Comparison of ENCODE assay signal across 13 cellular contexts in genomic region chr3:191139771-191140170, GRCh38. TPM values are rescaled to one million over a fixed set of nuclear protein-coding genes. Genes with fewer than 3 reads are reported as not detected.
A peak's percentile ranks its signal among the peaks of the same experiment; 100 is the strongest.
DNase-seq lines count a peak whose midpoint lies in the region; ATAC-seq, FAIRE-seq and TF ChIP-seq lines count a peak whose summit lies in the region.
"Had no signal": no experiment of that assay in that cellular context is flagged by ENCODE, and none has a peak within 500 bp of the region (broad histone marks: within the 10 kb centered on the region; RNA-seq: fewer than 3 reads in every experiment).

No MANE protein-coding gene starts in this region.

- no peak overlapping the region for H2BK5ac ChIP-seq in mesenchymal stem cell (ENCODE audit: low read depth, low read length, poor library complexity, severe bottlenecking)

- H3K14ac ChIP-seq in mesenchymal stem cell (ENCODE audit: low read length in 2 of 2): no peak overlapping the region

- H3K9me3 Mint-ChIP-seq in T-helper 2 cell treated with Interferon-gamma antibody and Interleukin-4, amounts not matched to agents 5 μg/mL and 100 μg/mL, for 36 hours: no peaks in the 10 kb centered on the region
- H3K9me3 Mint-ChIP-seq in CD4-positive, alpha-beta T cell: peaks cover 3% of the 10 kb centered on the region

- no peak overlapping the region for H3K23ac ChIP-seq in mesenchymal stem cell (ENCODE audit: low read length in 2 of 2)

- no peak overlapping the region for H2AFZ ChIP-seq in mesenchymal stem cell (ENCODE audit: low read depth, low read length)

- no peak overlapping the region for H3K4me3 ChIP-seq in AG09309 (ENCODE audit: control insufficient read depth, low read depth, low read length)
- H3K4me3 ChIP-seq in mesenchymal stem cell (ENCODE audit: insufficient read depth in 1 of 2, low read depth in 1 of 2, low read length in 2 of 2): peak overlapping the region in 1 of 2 experiments; percentile 18

- H3K4me1 Mint-ChIP-seq in T-helper 2 cell treated with Interferon-gamma antibody and Interleukin-4, amounts not matched to agents 5 μg/mL and 100 μg/mL, for 36 hours (ENCODE audit: low read depth): no peaks in the 10 kb centered on the region
- H3K4me1 Mint-ChIP-seq in CD4-positive, alpha-beta T cell (ENCODE audit: low read depth): no peaks in the 10 kb centered on the region
- H3K4me1 Mint-ChIP-seq: naive thymus-derived CD4-positive, alpha-beta T cell had no signal

- no peak overlapping the region for H3K4me3 Mint-ChIP-seq in T-helper 2 cell treated with Interferon-gamma antibody and Interleukin-4, amounts not matched to agents 5 μg/mL and 100 μg/mL, for 36 hours
- H3K4me3 Mint-ChIP-seq in CD4-positive, alpha-beta T cell: no peak overlapping the region
- H3K4me3 Mint-ChIP-seq: naive thymus-derived CD4-positive, alpha-beta T cell; stimulated activated naive B cell treated with anti-CD40 and anti-IgM and Interleukin-4, amounts not matched to agents 10 μg/mL and 1 μg/mL and 100 μg/mL, for 72 hours had no signal

- H3K9ac ChIP-seq in mesenchymal stem cell (ENCODE audit: low read length): no peak overlapping the region

- no peak overlapping the region for H3K27ac ChIP-seq in mesenchymal stem cell (ENCODE audit: low read length, poor library complexity, severe bottlenecking)
- no peak overlapping the region for H3K27ac ChIP-seq in CD4-positive, alpha-beta T cell (ENCODE audit: low read depth, low read length)

- no peaks in the 10 kb centered on the region for H3K9me3 ChIP-seq in mesenchymal stem cell (ENCODE audit: control insufficient read depth, low read length)
- no peaks in the 10 kb centered on the region for H3K9me3 ChIP-seq in CD4-positive, alpha-beta T cell (ENCODE audit: control insufficient read depth, low read length)

- no peak overlapping the region for H2AK5ac ChIP-seq in mesenchymal stem cell (ENCODE audit: low read length, severe bottlenecking)

- no peak overlapping the region for H4K8ac ChIP-seq in mesenchymal stem cell (ENCODE audit: low read length)

- H3K79me1 ChIP-seq in mesenchymal stem cell (replicated peaks; ENCODE audit: low read length, poor library complexity, severe bottlenecking): no peaks in the 10 kb centered on the region

- no peak overlapping the region for H3K27ac Mint-ChIP-seq in T-helper 2 cell treated with Interferon-gamma antibody and Interleukin-4, amounts not matched to agents 5 μg/mL and 100 μg/mL, for 36 hours
- no peak overlapping the region for H3K27ac Mint-ChIP-seq in CD4-positive, alpha-beta T cell
- H3K27ac Mint-ChIP-seq: naive thymus-derived CD4-positive, alpha-beta T cell; stimulated activated naive B cell treated with anti-CD40 and anti-IgM and Interleukin-4, amounts not matched to agents 10 μg/mL and 1 μg/mL and 100 μg/mL, for 72 hours had no signal

- H2BK15ac ChIP-seq in mesenchymal stem cell (ENCODE audit: low read depth, poor library complexity, severe bottlenecking): no peak overlapping the region

- intact Hi-C loops in CD4-positive, alpha-beta T cell (cut with DNase I, micrococcal nuclease): no loop called here

- no peak overlapping the region for H3K18ac ChIP-seq in mesenchymal stem cell (ENCODE audit: low read depth in 1 of 2, low read length in 2 of 2)

- H4K91ac ChIP-seq in mesenchymal stem cell (ENCODE audit: low read length): no peak overlapping the region

- no peaks in the 10 kb centered on the region for H3K27me3 Mint-ChIP-seq in T-helper 2 cell treated with Interferon-gamma antibody and Interleukin-4, amounts not matched to agents 5 μg/mL and 100 μg/mL, for 36 hours (ENCODE audit: low read depth)
- no peaks in the 10 kb centered on the region for H3K27me3 Mint-ChIP-seq in CD4-positive, alpha-beta T cell
- H3K27me3 Mint-ChIP-seq: naive thymus-derived CD4-positive, alpha-beta T cell; stimulated activated naive B cell treated with anti-CD40 and anti-IgM and Interleukin-4, amounts not matched to agents 10 μg/mL and 1 μg/mL and 100 μg/mL, for 72 hours had no signal

- H3K36me3 ChIP-seq in mesenchymal stem cell (ENCODE audit: control insufficient read depth in 1 of 2, insufficient read depth in 2 of 2, low read depth in 1 of 2, low read length in 2 of 2): no peaks in the 10 kb centered on the region

- DNase-seq in AG09309 (ENCODE audit: low read depth) (peak; percentile 11), GM19239 (ENCODE audit: insufficient read length, low spot score) (peak; percentile 20), mesenchymal stem cell (no peak), activated gamma-delta T cell treated with Interleukin-2 at 50 U/mL for 16 hours (no peak)
- no peak for DNase-seq in T-helper 2 cell treated with Interferon-gamma antibody and Interleukin-4, amounts not matched to agents 5 μg/mL and 100 μg/mL, for 36 hours (ENCODE audit: low spot score)
- no peak for DNase-seq in CD4-positive, alpha-beta T cell
- DNase-seq: activated naive CD4-positive, alpha-beta T cell treated with anti-CD3 and anti-CD28 coated beads, Interleukin-2, amount 50 U/mL, for 16 hours; naive thymus-derived CD4-positive, alpha-beta T cell; NCI-H2029 treated with DMSO at 0.1 percent for 48 hours; stimulated activated naive B cell treated with anti-CD40 and anti-IgM and Interleukin-4, amounts not matched to agents 10 μg/mL and 1 μg/mL and 100 μg/mL, for 72 hours had no signal

- WGBS in mesenchymal stem cell: 98% methylated on average over 2 of the region's 2 CpGs

- no peaks in the 10 kb centered on the region for H3K4me1 ChIP-seq in mesenchymal stem cell (ENCODE audit: control insufficient read depth, insufficient read depth, low read depth, low read length)

- peak; percentile 82 for FAIRE-seq in GM19239 (lab: Jason Lieb, UNC)

- POLR2A ChIA-PET in CD4-positive, alpha-beta T cell (lab: Charles Lee): no interaction called here

- no peak overlapping the region for H3K4ac ChIP-seq in mesenchymal stem cell (ENCODE audit: low read depth in 1 of 2, low read length in 2 of 2)

- H2BK120ac ChIP-seq in mesenchymal stem cell (ENCODE audit: low read depth, low read length): no peak overlapping the region

- H3K27me3 ChIP-seq in mesenchymal stem cell (ENCODE audit: control insufficient read depth in 1 of 2, insufficient read depth in 1 of 2, low read length in 2 of 2): no peaks in the 10 kb centered on the region
- no peaks in the 10 kb centered on the region for H3K27me3 ChIP-seq in CD4-positive, alpha-beta T cell (ENCODE audit: control insufficient read depth, insufficient read depth, low read length)

- ATAC-seq in HG02642 (IDR thresholded peaks at IDR 0.05; ENCODE audit: poor library complexity, unreplicated experiment) (peak; percentile 65), HG03520 (IDR thresholded peaks at IDR 0.05; ENCODE audit: unreplicated experiment) (peak; percentile 64)
- no peak for ATAC-seq in CD4-positive, alpha-beta T cell (ENCODE audit: poor library complexity)
- ATAC-seq: activated CD4-positive, CD25-positive, alpha-beta regulatory T cell treated with anti-CD3 and anti-CD28 coated beads, Interleukin-2, amount 50 U/mL, for 24 hours; naive thymus-derived CD4-positive, alpha-beta T cell had no signal

- CTCF ChIA-PET in CD4-positive, alpha-beta T cell (lab: Charles Lee): no interaction called here

- no peaks in the 10 kb centered on the region for H3K36me3 Mint-ChIP-seq in T-helper 2 cell treated with Interferon-gamma antibody and Interleukin-4, amounts not matched to agents 5 μg/mL and 100 μg/mL, for 36 hours (ENCODE audit: low read depth)
- no peaks in the 10 kb centered on the region for H3K36me3 Mint-ChIP-seq in CD4-positive, alpha-beta T cell (ENCODE audit: low read depth)
- H3K36me3 Mint-ChIP-seq: naive thymus-derived CD4-positive, alpha-beta T cell had no signal

- no peak for TF ChIP-seq CTCF in AG09309 (IDR thresholded peaks at IDR 0.05; ENCODE audit: control insufficient read depth, insufficient read depth, low read depth, low read length, missing control alignments)
- TF ChIP-seq CTCF in CD4-positive, alpha-beta T cell (IDR thresholded peaks at IDR 0.05): no peak

- H3K4me2 ChIP-seq in mesenchymal stem cell (ENCODE audit: low read length, poor library complexity, severe bottlenecking): no peak overlapping the region

- no peak overlapping the region for H2BK12ac ChIP-seq in mesenchymal stem cell (ENCODE audit: low read length in 2 of 2)

RNA-seq across cellular contexts. Expression of gene OSTN, which starts 59.3 kb away (rescaled TPM):
- not detected for polyA plus RNA-seq in mesenchymal stem cell (2013, experiment 1 of 2)
- polyA plus RNA-seq in mesenchymal stem cell (2013, experiment 2 of 2): not detected
- total RNA-seq in CD4-positive, alpha-beta T cell: not detected
- total RNA-seq: naive thymus-derived CD4-positive, alpha-beta T cell had no signal
- polyA plus RNA-seq: naive thymus-derived CD4-positive, alpha-beta T cell had no signal

Comparison
In these comparisons a context has a peak if more than half of its experiments do, and no peak if none do; other contexts are left out.
1. DNase-seq: peak in AG09309 (single experiment) and GM19239 (single experiment); none in mesenchymal stem cell (single experiment), T-helper 2 cell treated with Interferon-gamma antibody and Interleukin-4, amounts not matched to agents 5 μg/mL and 100 μg/mL, for 36 hours (single experiment), activated gamma-delta T cell treated with Interleukin-2 at 50 U/mL for 16 hours (single experiment) and CD4-positive, alpha-beta T cell (0 of 10).